9 cellular contexts compared by ENCODE assay signal in the genomic region with DNA sequence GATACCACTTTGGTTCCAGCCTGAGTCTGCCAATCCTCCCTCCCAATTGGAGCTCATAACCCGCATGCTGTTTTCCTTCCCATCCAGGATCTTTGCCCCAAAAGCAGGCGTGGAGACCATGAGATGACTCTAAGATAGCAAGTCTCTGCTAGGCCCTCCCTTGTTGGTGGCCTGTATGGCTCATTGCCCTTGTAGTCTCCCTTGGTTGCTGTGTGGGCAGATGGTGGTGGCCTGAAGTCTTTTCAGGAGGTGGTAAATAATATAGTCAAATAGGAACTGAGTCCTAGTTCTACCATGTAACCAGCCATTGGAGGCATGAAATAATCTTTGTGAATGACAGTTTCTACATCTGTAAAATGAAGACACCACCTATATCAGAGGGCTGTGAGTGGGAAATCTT. TPM values are rescaled to one million over a fixed set of nuclear protein-coding genes. Genes with fewer than 3 reads are reported as not detected.
DNase-seq lines count a peak whose midpoint lies in the region; ATAC-seq and TF ChIP-seq lines count a peak whose summit lies in the region.
"Had no signal": no experiment of that assay in that cellular context is flagged by ENCODE, and none has a peak within 500 bp of the region (broad histone marks: within the 10 kb centered on the region; RNA-seq: fewer than 3 reads in every experiment).

No MANE protein-coding gene starts in this region.

- no peak for TF ChIP-seq CTCF in left ventricle myocardium inferior (IDR thresholded peaks at IDR 0.05; ENCODE audit: borderline replicate concordance)

- H3K27me3 ChIP-seq in left ventricle myocardium inferior (ENCODE audit: low read depth) (no peaks in the 10 kb centered on the region), right cardiac atrium (ENCODE audit: control insufficient read depth, insufficient read depth) (no peaks in the 10 kb centered on the region), adipocyte (replicated peaks; ENCODE audit: control insufficient read depth, insufficient read depth, low read length) (peaks cover 6% of the 10 kb centered on the region)

- DNase-seq in left ventricle myocardium inferior: no peak
- DNase-seq in right cardiac atrium: no peak
- no peak for DNase-seq in adipocyte (ENCODE audit: low read depth)
- DNase-seq in stimulated activated CD4-positive, alpha-beta T cell treated with anti-CD3 and anti-CD28 coated beads, Interleukin-4, amount 100 ng/mL, for 1 hour: no peak
- no peak for DNase-seq in HPDE6-E6E7 (ENCODE audit: extremely low spot score)
- DNase-seq in DMS79 (lab: John Stamatoyannopoulos, UW): no peak
- DNase-seq: KG1 had no signal

- H3K27ac ChIP-seq in left ventricle myocardium inferior (replicated peaks) (no peak overlapping the region), right cardiac atrium (ENCODE audit: low read length) (no peak overlapping the region), mesodermal cell (ENCODE audit: low read depth, low read length, severe bottlenecking) (no peak overlapping the region)

- ATAC-seq in right cardiac atrium (no peak), HG02610 (IDR thresholded peaks at IDR 0.05; ENCODE audit: unreplicated experiment) (no peak)

- no peaks in the 10 kb centered on the region for H3K9me3 ChIP-seq in left ventricle myocardium inferior (replicated peaks)
- H3K9me3 ChIP-seq in right cardiac atrium (ENCODE audit: control insufficient read depth, low read length): no peaks in the 10 kb centered on the region
- no peaks in the 10 kb centered on the region for H3K9me3 ChIP-seq in adipocyte (ENCODE audit: control insufficient read depth, low read length)
- H3K9me3 ChIP-seq in mesodermal cell (ENCODE audit: control insufficient read depth, low read length): no peaks in the 10 kb centered on the region

- H3K36me3 ChIP-seq in left ventricle myocardium inferior (peaks cover 18% of the 10 kb centered on the region), adipocyte (ENCODE audit: control insufficient read depth, insufficient read depth, low read length, severe bottlenecking) (peaks cover 20% of the 10 kb centered on the region), mesodermal cell (ENCODE audit: control insufficient read depth, insufficient read depth, low read length) (peaks cover 26% of the 10 kb centered on the region)

- intact Hi-C loops in left ventricle myocardium inferior (cut with micrococcal nuclease): no loop called here
- intact Hi-C loops in right cardiac atrium (cut with DNase I): no loop called here

- 83% methylated on average over 2 of the region's 2 CpGs for WGBS in right cardiac atrium
- 100% methylated on average over 2 of the region's 2 CpGs; no CpG with 5 or more reads in 1 of the 2 experiments for WGBS in mesodermal cell (ENCODE audit: insufficient coverage in 2 of 2), 2 experiments

- H3K4me1 ChIP-seq in left ventricle myocardium inferior (peaks cover 31% of the 10 kb centered on the region), right cardiac atrium (ENCODE audit: control insufficient read depth, insufficient read depth, low read length) (no peaks in the 10 kb centered on the region), adipocyte (ENCODE audit: control insufficient read depth, insufficient read depth, low read length) (peaks cover 18% of the 10 kb centered on the region), mesodermal cell (ENCODE audit: control insufficient read depth, insufficient read depth, low read length, poor library complexity, severe bottlenecking) (peaks cover 9% of the 10 kb centered on the region)

- peak overlapping the region; percentile 84 for H3K9ac ChIP-seq in adipocyte (ENCODE audit: low read length)

- H3K4me3 ChIP-seq in left ventricle myocardium inferior (peak overlapping the region; percentile 83), right cardiac atrium (ENCODE audit: low read length) (no peak overlapping the region), adipocyte (ENCODE audit: low read length) (peak overlapping the region; percentile 82), mesodermal cell (ENCODE audit: extremely low read depth, insufficient read depth, low read length, poor library complexity, severe bottlenecking) (peak overlapping the region; percentile 59)

RNA-seq across cellular contexts. Expression of a gene that starts 1.2 kb away (rescaled TPM):
- total RNA-seq in left ventricle myocardium inferior (84.1 TPM), right cardiac atrium (10 to 100 TPM; 73.7 to 83.8 (median 77.4) TPM)
- 63.1 TPM for polyA plus RNA-seq in right cardiac atrium
- 141 TPM for polyA plus RNA-seq in mesodermal cell (2013, experiment 1 of 2)
- polyA plus RNA-seq in mesodermal cell (2013, experiment 2 of 2): 121 TPM

RNA-seq across cellular contexts. Expression of a gene that starts 7.2 kb away (rescaled TPM):
- total RNA-seq in left ventricle myocardium inferior: 79.3 TPM
- total RNA-seq in right cardiac atrium: 10 to 100 TPM; 82.7 to 99.3 (median 96.9) TPM
- polyA plus RNA-seq in right cardiac atrium: 102 TPM
- 185 TPM for polyA plus RNA-seq in mesodermal cell (2013, experiment 1 of 2)
- polyA plus RNA-seq in mesodermal cell (2013, experiment 2 of 2): 155 TPM

RNA-seq across cellular contexts. Expression of a gene that starts 14.2 kb away (rescaled TPM):
- 41.1 TPM for total RNA-seq in left ventricle myocardium inferior
- 10 to 100 TPM; 48.6 to 54.0 (median 53.0) TPM for total RNA-seq in right cardiac atrium
- polyA plus RNA-seq in right cardiac atrium: 88.7 TPM
- polyA plus RNA-seq in mesodermal cell (2013, experiment 1 of 2): 85.1 TPM
- polyA plus RNA-seq in mesodermal cell (2013, experiment 2 of 2): 71.5 TPM

RNA-seq across cellular contexts. Expression of a gene that starts 18.4 kb away (rescaled TPM):
- 39.8 TPM for total RNA-seq in left ventricle myocardium inferior
- 10 to 100 TPM; 38.0 to 45.0 (median 39.0) TPM for total RNA-seq in right cardiac atrium
- 43.9 TPM for polyA plus RNA-seq in right cardiac atrium
- 38.4 TPM for polyA plus RNA-seq in mesodermal cell (2013, experiment 1 of 2)
- polyA plus RNA-seq in mesodermal cell (2013, experiment 2 of 2): 28.4 TPM

RNA-seq across cellular contexts. Expression of a gene that starts 20.7 kb away (rescaled TPM):
- 56.3 TPM for total RNA-seq in left ventricle myocardium inferior
- 10 to 100 TPM; 47.3 to 52.6 (median 51.2) TPM for total RNA-seq in right cardiac atrium
- polyA plus RNA-seq in right cardiac atrium: 60.5 TPM
- polyA plus RNA-seq in mesodermal cell (2013, experiment 1 of 2): 20.7 TPM
- polyA plus RNA-seq in mesodermal cell (2013, experiment 2 of 2): 18.9 TPM
